In the genomic region with DNA sequence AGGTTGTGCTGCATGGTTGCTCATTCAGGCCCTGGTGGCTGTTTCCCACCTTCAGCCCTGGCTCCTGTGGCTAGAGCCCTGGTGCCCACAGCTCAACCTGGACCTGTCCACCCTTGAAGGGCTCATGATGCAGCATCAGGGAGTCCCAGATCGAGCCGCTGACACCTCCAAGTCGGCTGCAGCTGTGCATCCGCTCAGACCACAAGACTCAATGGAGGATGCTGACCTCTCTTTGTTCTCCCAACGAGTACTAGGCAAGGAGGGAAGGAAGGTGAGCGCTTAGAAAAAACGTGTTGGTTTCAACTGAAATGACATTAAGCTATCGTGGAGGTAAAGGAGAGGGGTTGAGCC, we compare ENCODE assay signal across 8 cellular contexts. TPM values are rescaled to one million over a fixed set of nuclear protein-coding genes. Genes with fewer than 3 reads are reported as not detected.
A peak's percentile ranks its signal among the peaks of the same experiment; 100 is the strongest.
DNase-seq lines count a peak whose midpoint lies in the region; ATAC-seq and TF ChIP-seq lines count a peak whose summit lies in the region.

No MANE protein-coding gene starts in this region.

- no peaks in the 10 kb centered on the region for H3K9me3 Mint-ChIP-seq in stimulated activated effector memory CD8-positive, alpha-beta T cell treated with anti-CD3 and anti-CD28 coated beads, Interleukin-12 subunit alpha, Interleukin-12 subunit beta, amount 100 ng/mL, for 72 hours

- ATAC-seq in HG02852 (IDR thresholded peaks at IDR 0.05; ENCODE audit: unreplicated experiment): peak; percentile 36
- peak; percentile 4 to 13 for ATAC-seq in left cardiac atrium
- peak; percentile 41 for ATAC-seq in stimulated activated effector memory CD8-positive, alpha-beta T cell treated with anti-CD3 and anti-CD28 coated beads, Interleukin-12 subunit alpha, Interleukin-12 subunit beta, amount 100 ng/mL, for 72 hours
- no peak for ATAC-seq in HG02973 (IDR thresholded peaks at IDR 0.05; ENCODE audit: unreplicated experiment)

- H3K4me3 ChIP-seq in WERI-Rb-1 (ENCODE audit: low read depth, low read length): peak overlapping the region; percentile 66

- no peaks in the 10 kb centered on the region for H3K27me3 ChIP-seq in WERI-Rb-1 (ENCODE audit: insufficient read depth, low read depth, severe bottlenecking)

- intact Hi-C loops in left cardiac atrium (cut with DNase I): no loop called here

- DNase-seq in NCI-H1105 treated with DMSO at 0.1 percent for 48 hours (lab: John Stamatoyannopoulos, UW) (peak; percentile 14), NCI-H1105 (lab: John Stamatoyannopoulos, UW) (no peak), WERI-Rb-1 (no peak), left cardiac atrium (no peak), GDM1 (lab: John Stamatoyannopoulos, UW) (no peak)
- peak in 1 of 2 donors; percentile 18 for DNase-seq in stimulated activated effector memory CD8-positive, alpha-beta T cell treated with anti-CD3 and anti-CD28 coated beads, Interleukin-12 subunit alpha, Interleukin-12 subunit beta, amount 100 ng/mL, for 72 hours (ENCODE audit: low spot score in 2 of 2)

- H3K36me3 Mint-ChIP-seq in stimulated activated effector memory CD8-positive, alpha-beta T cell treated with anti-CD3 and anti-CD28 coated beads, Interleukin-12 subunit alpha, Interleukin-12 subunit beta, amount 100 ng/mL, for 72 hours: peaks cover 13% of the 10 kb centered on the region

- peaks cover 36% of the 10 kb centered on the region for H3K4me1 Mint-ChIP-seq in stimulated activated effector memory CD8-positive, alpha-beta T cell treated with anti-CD3 and anti-CD28 coated beads, Interleukin-12 subunit alpha, Interleukin-12 subunit beta, amount 100 ng/mL, for 72 hours

- no peaks in the 10 kb centered on the region for H3K9me3 ChIP-seq in WERI-Rb-1 (ENCODE audit: severe bottlenecking)

- H3K27ac Mint-ChIP-seq in stimulated activated effector memory CD8-positive, alpha-beta T cell treated with anti-CD3 and anti-CD28 coated beads, Interleukin-12 subunit alpha, Interleukin-12 subunit beta, amount 100 ng/mL, for 72 hours: peak overlapping the region; percentile 93

- H3K36me3 ChIP-seq in WERI-Rb-1: peaks cover under 1% of the 10 kb centered on the region; the same call in 1 of the 2 replicates

- peak overlapping the region; percentile 92 for H3K27ac ChIP-seq in WERI-Rb-1

- no peak for TF ChIP-seq CTCF in WERI-Rb-1 (IDR thresholded peaks at IDR 0.05; ENCODE audit: low read depth, low read length)

- H3K4me3 Mint-ChIP-seq in stimulated activated effector memory CD8-positive, alpha-beta T cell treated with anti-CD3 and anti-CD28 coated beads, Interleukin-12 subunit alpha, Interleukin-12 subunit beta, amount 100 ng/mL, for 72 hours: peak overlapping the region; percentile 93

RNA-seq across cellular contexts. Expression of a gene that starts 9.5 kb away (rescaled TPM):
- not detected for total RNA-seq in left cardiac atrium

RNA-seq across cellular contexts. Expression of a gene that starts 28.4 kb away (rescaled TPM):
- 10 to 100 TPM; 61.8 to 66.3 TPM for total RNA-seq in left cardiac atrium

RNA-seq across cellular contexts. Expression of a gene that starts 40.2 kb away (rescaled TPM):
- total RNA-seq in left cardiac atrium: 10 to 100 TPM; 13.1 to 14.0 TPM

RNA-seq across cellular contexts. Expression of a gene that starts 41.7 kb away (rescaled TPM):
- 100 to 1,000 TPM in 1 of 2 donors, 10 to 100 TPM in 1; 89.2 to 101 TPM for total RNA-seq in left cardiac atrium

RNA-seq across cellular contexts. Expression of a gene that starts 42.2 kb away (rescaled TPM):
- total RNA-seq in left cardiac atrium: 1 to 10 TPM; 2.3 to 3.4 TPM
